7 cellular contexts compared by ENCODE assay signal in the genomic region with DNA sequence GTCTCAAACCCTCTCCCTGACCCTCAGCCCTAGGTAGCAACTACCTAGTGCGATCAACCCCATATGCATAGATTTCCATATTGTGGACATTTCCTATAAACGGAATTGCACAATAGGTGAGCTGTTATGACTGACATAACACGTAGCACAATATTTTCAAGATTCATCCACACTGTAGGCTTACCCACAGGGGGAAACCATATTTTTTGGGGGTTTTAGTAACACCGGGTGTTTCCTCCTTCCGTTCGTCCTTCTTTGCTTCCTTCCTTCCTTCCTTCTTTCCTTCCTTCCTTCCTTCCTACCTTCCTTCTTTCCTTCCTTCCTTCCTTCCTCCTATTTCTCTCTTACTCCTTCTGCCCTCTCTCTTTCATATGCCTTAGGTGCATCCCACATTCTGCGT.
A peak's percentile ranks its signal among the peaks of the same experiment; 100 is the strongest.
DNase-seq lines count a peak whose midpoint lies in the region; TF ChIP-seq lines count a peak whose summit lies in the region.
"Not testable (repeated sequence)": the region's sequence is repeated elsewhere in the genome, so short reads cannot be mapped to it uniquely, and the experiment has no call there.

No MANE protein-coding gene starts in this region.

- H3K4me2 ChIP-seq in SK-N-SH; mesenchymal stem cell (ENCODE audit: low read length, poor library complexity, severe bottlenecking): not testable (repeated sequence)

- H3F3A ChIP-seq in SK-N-SH (replicated peaks; ENCODE audit: insufficient read depth) = not testable (repeated sequence)

- H3K14ac ChIP-seq in mesenchymal stem cell (ENCODE audit: low read length in 2 of 2) = not testable (repeated sequence)

- not testable (repeated sequence) for H3K27me3 ChIP-seq in SK-N-SH (ENCODE audit: insufficient read depth); mesenchymal stem cell (ENCODE audit: control insufficient read depth in 1 of 2, insufficient read depth in 1 of 2, low read length in 2 of 2)

- not testable (repeated sequence) for H4K91ac ChIP-seq in mesenchymal stem cell (ENCODE audit: low read length)

- POLR2A ChIA-PET in HEK293T (lab: Yijun Ruan, JAX); SK-N-SH (lab: Yijun Ruan, JAX): not testable (repeated sequence)

- not testable (repeated sequence) for H3K27ac ChIP-seq in SK-N-SH (ENCODE audit: low read depth in 2 of 2, low read length in 1 of 2); mesenchymal stem cell (ENCODE audit: low read length, poor library complexity, severe bottlenecking)

- not testable (repeated sequence) for H3K9me2 ChIP-seq in SK-N-SH

- H2BK120ac ChIP-seq in mesenchymal stem cell (ENCODE audit: low read depth, low read length) = not testable (repeated sequence)

- CTCF ChIA-PET in HEK293T (lab: Yijun Ruan, JAX); SK-N-SH (lab: Yijun Ruan, JAX): not testable (repeated sequence)

- DNase-seq in AG20443 (ENCODE audit: low spot score) = peak; percentile 26
- peak; percentile 13 for DNase-seq in GM12865 (ENCODE audit: low read depth)
- DNase-seq in HEK293T (ENCODE audit: extremely low spot score) = peak; percentile 18
- DNase-seq in SK-N-SH = peak; percentile 21
- peak; percentile 15 for DNase-seq in dermis blood vessel endothelial cell
- DNase-seq in germinal center (ENCODE audit: low spot score) = peak; percentile 4
- DNase-seq in mesenchymal stem cell = peak; percentile 1

- not testable (repeated sequence) for H3K4me1 ChIP-seq in SK-N-SH (ENCODE audit: control insufficient read depth in 1 of 2, insufficient read depth in 2 of 2, low read depth in 1 of 2, low read length in 1 of 2); mesenchymal stem cell (ENCODE audit: control insufficient read depth, insufficient read depth, low read depth, low read length)

- not testable (repeated sequence) for H3K79me2 ChIP-seq in SK-N-SH (ENCODE audit: insufficient read depth)

- not testable (repeated sequence) for H3K4me3 ChIP-seq in GM12865 (ENCODE audit: low read depth, low read length); SK-N-SH (ENCODE audit: low read depth in 2 of 2, low read length in 1 of 2); mesenchymal stem cell (ENCODE audit: insufficient read depth in 1 of 2, low read depth in 1 of 2, low read length in 2 of 2)

- not testable (repeated sequence) for H3K23ac ChIP-seq in mesenchymal stem cell (ENCODE audit: low read length in 2 of 2)

- not testable (repeated sequence) for H3K9ac ChIP-seq in SK-N-SH; mesenchymal stem cell (ENCODE audit: low read length)

- not testable (repeated sequence) for H3K9me3 ChIP-seq in SK-N-SH
- peaks cover 22% of the 10 kb centered on the region for H3K9me3 ChIP-seq in mesenchymal stem cell (ENCODE audit: control insufficient read depth, low read length)

- not testable (repeated sequence) for H3K18ac ChIP-seq in mesenchymal stem cell (ENCODE audit: low read depth in 1 of 2, low read length in 2 of 2)

- not testable (repeated sequence) for H4K8ac ChIP-seq in mesenchymal stem cell (ENCODE audit: low read length)

- TF ChIP-seq EP300 in SK-N-SH (IDR thresholded peaks at IDR 0.05; ENCODE audit: borderline replicate concordance in 1 of 2, low read depth in 1 of 2, low read length in 1 of 2) = not testable (repeated sequence)

- not testable (repeated sequence) for H3K36me3 ChIP-seq in SK-N-SH (replicated peaks in 1 of 2; ENCODE audit: control insufficient read depth in 1 of 2, insufficient read depth in 2 of 2, low read length in 1 of 2); mesenchymal stem cell (ENCODE audit: control insufficient read depth in 1 of 2, insufficient read depth in 2 of 2, low read depth in 1 of 2, low read length in 2 of 2)

- not testable (repeated sequence) for H2BK15ac ChIP-seq in mesenchymal stem cell (ENCODE audit: low read depth, poor library complexity, severe bottlenecking)

- not testable (repeated sequence) for H3K4ac ChIP-seq in mesenchymal stem cell (ENCODE audit: low read depth in 1 of 2, low read length in 2 of 2)

- H2AFZ ChIP-seq in SK-N-SH (ENCODE audit: low read depth); mesenchymal stem cell (ENCODE audit: low read depth, low read length): not testable (repeated sequence)

- not testable (repeated sequence) for TF ChIP-seq RAD21 in SK-N-SH (IDR thresholded peaks at IDR 0.05; ENCODE audit: low read length)

- not testable (repeated sequence) for TF ChIP-seq CTCF in GM12865 (IDR thresholded peaks at IDR 0.05; ENCODE audit: insufficient read depth, low read depth, low read length, missing control alignments); SK-N-SH (IDR thresholded peaks at IDR 0.05)

- not testable (repeated sequence) for H2BK5ac ChIP-seq in mesenchymal stem cell (ENCODE audit: low read depth, low read length, poor library complexity, severe bottlenecking)

- not testable (repeated sequence) for H2BK12ac ChIP-seq in mesenchymal stem cell (ENCODE audit: low read length in 2 of 2)

- not testable (repeated sequence) for H3K79me1 ChIP-seq in mesenchymal stem cell (replicated peaks; ENCODE audit: low read length, poor library complexity, severe bottlenecking)

- H2AK5ac ChIP-seq in mesenchymal stem cell (ENCODE audit: low read length, severe bottlenecking) = not testable (repeated sequence)

- 45% methylated on average over 7 of the region's 7 CpGs for WGBS in SK-N-SH (ENCODE audit: low lambda C conversion rate)
- WGBS in mesenchymal stem cell = 90% methylated on average over 6 of the region's 7 CpGs

- not testable (repeated sequence) for H4K20me1 ChIP-seq in SK-N-SH (ENCODE audit: insufficient read depth)
